Comparison of ENCODE assay signal across 19 cellular contexts in genomic region chr15:48888209-48888608, GRCh38. TPM values are rescaled to one million over a fixed set of nuclear protein-coding genes. Genes with fewer than 3 reads are reported as not detected.
DNase-seq lines count a peak whose midpoint lies in the region; ATAC-seq and TF ChIP-seq lines count a peak whose summit lies in the region.
"Had no signal": no experiment of that assay in that cellular context is flagged by ENCODE, and none has a peak within 500 bp of the region (broad histone marks: within the 10 kb centered on the region; RNA-seq: fewer than 3 reads in every experiment).

No MANE protein-coding gene starts in this region.

- H3K27ac ChIP-seq in esophagus muscularis mucosa (replicated peaks in 1 of 4), result no peak overlapping the region
- H3K27ac ChIP-seq: neural progenitor cell, PC-9 had no signal

- POLR2A ChIA-PET in activated naive CD8-positive, alpha-beta T cell treated with anti-CD3 and anti-CD28 coated beads, Interleukin-2, amount 10 ng/mL, durations not matched to agents 7 days and 5 days (lab: Charles Lee), result interaction anchor here (1.4 kb wide), 1 partner anchor 10 kb away, joined by 6 read pairs; the partner anchor contains the start of gene EID1

- H3K27me3 Mint-ChIP-seq in activated naive CD8-positive, alpha-beta T cell treated with anti-CD3 and anti-CD28 coated beads, Interleukin-2, amount 10 ng/mL, durations not matched to agents 7 days and 5 days, result peaks cover 22% of the 10 kb centered on the region
- H3K27me3 Mint-ChIP-seq: type B pancreatic cell had no signal

- TF ChIP-seq CTCF in esophagus muscularis mucosa (IDR thresholded peaks at IDR 0.05), result no peak

- peaks cover 3% of the 10 kb centered on the region for H3K36me3 Mint-ChIP-seq in activated naive CD8-positive, alpha-beta T cell treated with anti-CD3 and anti-CD28 coated beads, Interleukin-2, amount 10 ng/mL, durations not matched to agents 7 days and 5 days
- H3K36me3 Mint-ChIP-seq: neural progenitor cell, type B pancreatic cell had no signal

- WGBS in esophagus muscularis mucosa, result 92% methylated on average over 4 of the region's 4 CpGs

- DNase-seq in activated CD4-positive, CD25-positive, alpha-beta regulatory T cell treated with anti-CD3 and anti-CD28 coated beads, Interleukin-2, amount 50 U/mL, for 72 hours, result no peak
- DNase-seq in stimulated activated CD4-positive, alpha-beta T cell treated with anti-CD3 and anti-CD28 coated beads, Interleukin-1b, Interleukin-23, amount 100 ng/mL, for 48 hours, result peak; percentile 60
- no peak for DNase-seq in stimulated activated CD4-positive, alpha-beta T cell treated with anti-CD3 and anti-CD28 coated beads, Interleukin-4, amount 100 ng/mL, for 1 hour
- no peak for DNase-seq in activated naive CD8-positive, alpha-beta T cell treated with anti-CD3 and anti-CD28 coated beads, Interleukin-2, amount 10 ng/mL, durations not matched to agents 7 days and 5 days
- DNase-seq in GF-D8 (lab: John Stamatoyannopoulos, UW) (no peak), esophagus muscularis mucosa (ENCODE audit: extremely low spot score) (no peak), NCI-H1930 (lab: John Stamatoyannopoulos, UW) (no peak)
- DNase-seq: 8988T, C1 segment of cervical spinal cord, DMS153, kidney glomerular epithelial cell, midbrain, NCI-H2029 treated with DMSO at 0.1 percent for 48 hours, NCI-H526, PC-9 had no signal

- H3K4me3 Mint-ChIP-seq in activated naive CD8-positive, alpha-beta T cell treated with anti-CD3 and anti-CD28 coated beads, Interleukin-2, amount 10 ng/mL, durations not matched to agents 7 days and 5 days, result no peak overlapping the region
- H3K4me3 Mint-ChIP-seq: neural progenitor cell, type B pancreatic cell had no signal

- peak; percentile 48 to 63 for ATAC-seq in activated CD4-positive, CD25-positive, alpha-beta regulatory T cell treated with anti-CD3 and anti-CD28 coated beads, Interleukin-2, amount 50 U/mL, for 24 hours
- ATAC-seq in activated naive CD8-positive, alpha-beta T cell treated with anti-CD3 and anti-CD28 coated beads, Interleukin-2, amount 10 ng/mL, durations not matched to agents 7 days and 5 days (ENCODE audit: low read depth), result no peak

- no peaks in the 10 kb centered on the region for H3K36me3 ChIP-seq in esophagus muscularis mucosa
- H3K36me3 ChIP-seq: neural progenitor cell, SJSA1 had no signal

- TF ChIP-seq POLR2A in esophagus muscularis mucosa (IDR thresholded peaks at IDR 0.05; ENCODE audit: low read depth), result no peak

- H3K4me1 ChIP-seq in esophagus muscularis mucosa, result peaks cover 0 to 5% (median 0%) of the 10 kb centered on the region in 4 donors
- H3K4me1 ChIP-seq: neural progenitor cell had no signal

- H3K27me3 ChIP-seq in esophagus muscularis mucosa, result no peaks in the 10 kb centered on the region
- H3K27me3 ChIP-seq: neural progenitor cell, SJSA1 had no signal

- no peaks in the 10 kb centered on the region for H3K9me3 Mint-ChIP-seq in activated naive CD8-positive, alpha-beta T cell treated with anti-CD3 and anti-CD28 coated beads, Interleukin-2, amount 10 ng/mL, durations not matched to agents 7 days and 5 days
- H3K9me3 Mint-ChIP-seq: neural progenitor cell, type B pancreatic cell had no signal

- no peak overlapping the region for H3K4me3 ChIP-seq in esophagus muscularis mucosa
- H3K4me3 ChIP-seq: neural progenitor cell, PC-9, SJSA1 had no signal

- peak overlapping the region; percentile 4 for H3K27ac Mint-ChIP-seq in activated naive CD8-positive, alpha-beta T cell treated with anti-CD3 and anti-CD28 coated beads, Interleukin-2, amount 10 ng/mL, durations not matched to agents 7 days and 5 days
- H3K27ac Mint-ChIP-seq: neural progenitor cell, type B pancreatic cell had no signal

- H3K4me1 Mint-ChIP-seq in activated naive CD8-positive, alpha-beta T cell treated with anti-CD3 and anti-CD28 coated beads, Interleukin-2, amount 10 ng/mL, durations not matched to agents 7 days and 5 days, result peaks cover 8% of the 10 kb centered on the region

- TF ChIP-seq EP300 in esophagus muscularis mucosa (IDR thresholded peaks at IDR 0.05), result no peak

- H3K9me3 ChIP-seq in esophagus muscularis mucosa, result no peaks in the 10 kb centered on the region
- H3K9me3 ChIP-seq: SJSA1 had no signal

- intact Hi-C loops in esophagus muscularis mucosa (cut with DNase I), result no loop called here

RNA-seq across cellular contexts. Expression of gene EID1, which starts 10.3 kb away (rescaled TPM):
- total RNA-seq in activated naive CD8-positive, alpha-beta T cell treated with anti-CD3 and anti-CD28 coated beads, Interleukin-2, amount 10 ng/mL, durations not matched to agents 7 days and 5 days, result 10 to 100 TPM; 84.8 to 85.0 TPM
- total RNA-seq in esophagus muscularis mucosa, result 100 to 1,000 TPM; 250 to 391 (median 334) TPM
